27 cellular contexts compared by ENCODE assay signal in genomic region chr1:240271081-240271480, GRCh38.
"Had no signal": no experiment of that assay in that cellular context is flagged by ENCODE, and none has a peak within 500 bp of the region (broad histone marks: within the 10 kb centered on the region; RNA-seq: fewer than 3 reads in every experiment).

No MANE protein-coding gene starts in this region.

- H3K27me3 Mint-ChIP-seq: stimulated activated naive B cell treated with anti-CD40 and anti-IgM and Interleukin-4, amounts not matched to agents 10 μg/mL and 1 μg/mL and 100 μg/mL, for 72 hours; stimulated activated naive CD8-positive, alpha-beta T cell treated with anti-CD3 and anti-CD28 coated beads, Interleukin-15, Interleukin-2, amounts not matched to agents 100 ng/mL and 50 ng/mL, for 24 hours had no signal

- H3K4me3 ChIP-seq: neural progenitor cell, ovary, psoas muscle, right lobe of liver, sigmoid colon, stomach, thoracic aorta, thyroid gland, tibial nerve, upper lobe of left lung, vagina had no signal

- H3K27ac ChIP-seq: neural progenitor cell, ovary, parathyroid adenoma, psoas muscle, right lobe of liver, sigmoid colon, stomach, thoracic aorta, thyroid gland, tibial nerve, upper lobe of left lung, vagina had no signal

- ATAC-seq: psoas muscle; right cardiac atrium; right lobe of liver; stimulated activated effector memory CD8-positive, alpha-beta T cell treated with anti-CD3 and anti-CD28 coated beads, Interleukin-12 subunit alpha, Interleukin-12 subunit beta, amount 100 ng/mL, for 72 hours; stimulated activated naive B cell treated with anti-CD40 and anti-IgM and Interleukin-4, amounts not matched to agents 10 μg/mL and 1 μg/mL and 100 μg/mL, for 72 hours had no signal

- H3K27me3 ChIP-seq: neural progenitor cell, ovary, right lobe of liver, sigmoid colon, stomach, thyroid gland, tibial nerve, upper lobe of left lung, vagina had no signal

- H3K4me1 ChIP-seq: neural progenitor cell, parathyroid adenoma, psoas muscle, right lobe of liver, stomach, thyroid gland, tibial nerve, upper lobe of left lung, vagina had no signal

- H3K36me3 Mint-ChIP-seq: stimulated activated effector memory CD8-positive, alpha-beta T cell treated with anti-CD3 and anti-CD28 coated beads, Interleukin-12 subunit alpha, Interleukin-12 subunit beta, amount 100 ng/mL, for 72 hours; stimulated activated naive B cell treated with anti-CD40 and anti-IgM and Interleukin-4, amounts not matched to agents 10 μg/mL and 1 μg/mL and 100 μg/mL, for 72 hours had no signal

- H3K4me1 Mint-ChIP-seq: nephron; neural progenitor cell; stimulated activated effector memory CD8-positive, alpha-beta T cell treated with anti-CD3 and anti-CD28 coated beads, Interleukin-12 subunit alpha, Interleukin-12 subunit beta, amount 100 ng/mL, for 72 hours; stimulated activated naive B cell treated with anti-CD40 and anti-IgM and Interleukin-4, amounts not matched to agents 10 μg/mL and 1 μg/mL and 100 μg/mL, for 72 hours had no signal

- H3K4me3 Mint-ChIP-seq: nephron; neural progenitor cell; stimulated activated effector memory CD8-positive, alpha-beta T cell treated with anti-CD3 and anti-CD28 coated beads, Interleukin-12 subunit alpha, Interleukin-12 subunit beta, amount 100 ng/mL, for 72 hours; stimulated activated naive B cell treated with anti-CD40 and anti-IgM and Interleukin-4, amounts not matched to agents 10 μg/mL and 1 μg/mL and 100 μg/mL, for 72 hours; stimulated activated naive CD8-positive, alpha-beta T cell treated with anti-CD3 and anti-CD28 coated beads, Interleukin-15, Interleukin-2, amounts not matched to agents 100 ng/mL and 50 ng/mL, for 24 hours had no signal

- DNase-seq: occipital lobe; ovary; posterior cingulate gyrus; psoas muscle; right cardiac atrium; right lobe of liver; sigmoid colon; small intestine; stimulated activated CD4-positive, alpha-beta T cell treated with anti-CD3 and anti-CD28 coated beads, Interleukin-15, amount 100 ng/mL, for 24 hours; stimulated activated CD4-positive, alpha-beta T cell treated with anti-CD3 and anti-CD28 coated beads, Interleukin-2, amount 100 ng/mL, for 24 hours; stimulated activated CD4-positive, alpha-beta T cell treated with anti-CD3 and anti-CD28 coated beads, Interleukin-2, amount 100 ng/mL, for 48 hours; stimulated activated CD4-positive, alpha-beta T cell treated with anti-CD3 and anti-CD28 coated beads, Interleukin-4, amount 100 ng/mL, for 24 hours; stimulated activated naive B cell treated with anti-CD40 and anti-IgM and Interleukin-4, amounts not matched to agents 10 μg/mL and 1 μg/mL and 100 μg/mL, for 72 hours; stimulated activated naive CD4-positive, alpha-beta T cell treated with Interleukin-2 at 50 U/mL for 16 hours; stomach; thyroid gland; trophoblast cell; upper lobe of left lung had no signal

- H3K27ac Mint-ChIP-seq: nephron; neural progenitor cell; progenitor cell of endocrine pancreas; stimulated activated effector memory CD8-positive, alpha-beta T cell treated with anti-CD3 and anti-CD28 coated beads, Interleukin-12 subunit alpha, Interleukin-12 subunit beta, amount 100 ng/mL, for 72 hours; stimulated activated naive B cell treated with anti-CD40 and anti-IgM and Interleukin-4, amounts not matched to agents 10 μg/mL and 1 μg/mL and 100 μg/mL, for 72 hours; stimulated activated naive CD8-positive, alpha-beta T cell treated with anti-CD3 and anti-CD28 coated beads, Interleukin-15, Interleukin-2, amounts not matched to agents 100 ng/mL and 50 ng/mL, for 24 hours had no signal

- H3K36me3 ChIP-seq: neural progenitor cell, ovary, right lobe of liver, sigmoid colon, stomach, thoracic aorta, thyroid gland, tibial nerve, upper lobe of left lung, vagina had no signal

- H3K9me3 ChIP-seq: ovary, right lobe of liver, sigmoid colon, thyroid gland, vagina had no signal
